1 cellular context compared by ENCODE assay signal in the genomic region with DNA sequence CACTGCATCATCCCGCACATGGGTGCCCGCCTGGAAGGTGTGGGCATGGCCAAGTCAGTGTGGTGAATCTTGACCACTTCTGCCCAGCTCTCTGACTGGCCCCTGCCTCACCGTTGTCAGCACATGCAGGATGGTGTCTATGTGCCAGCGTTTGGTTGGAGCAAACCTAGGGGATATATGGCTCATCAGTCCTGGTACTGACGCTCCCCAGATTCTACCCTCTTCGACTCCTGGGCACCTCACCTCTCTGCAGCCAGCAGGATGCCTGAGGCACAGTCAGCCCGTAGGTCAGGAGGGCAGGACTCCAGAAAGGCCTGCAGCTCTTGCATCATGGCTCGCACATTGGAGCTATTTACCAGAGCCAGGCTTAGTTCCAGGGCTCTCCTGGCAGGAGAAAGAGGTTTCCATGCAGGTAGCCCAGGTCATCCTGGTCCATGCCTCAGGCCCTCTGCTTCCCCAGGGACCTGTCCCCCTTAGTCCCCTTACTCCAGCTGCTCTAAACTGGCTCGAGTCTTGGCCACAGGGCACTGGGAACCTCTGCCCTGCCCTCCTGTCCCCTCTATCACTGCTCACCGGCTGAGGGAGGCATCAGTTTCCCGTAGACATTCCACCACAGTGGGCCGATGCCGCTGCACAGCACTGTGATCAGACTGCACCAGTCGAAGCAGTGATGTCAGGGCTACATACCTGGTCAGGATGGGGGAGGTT.
TF ChIP-seq lines count a peak whose summit lies in the region.

No MANE protein-coding gene starts in this region.

TF ChIP-seq in HepG2, 621 proteins besides CTCF, POLR2A, EP300 and RAD21 (continues in another document):
- TF ChIP-seq ZNF879 (CRISPR knock-in tag; IDR thresholded peaks at IDR 0.05) (no peak), CEBPG (CRISPR knock-in tag; IDR thresholded peaks at IDR 0.05) (0 out of 2 replicates have a peak, but pooled peaks have one; percentile 25), SIX4 (CRISPR knock-in tag; IDR thresholded peaks at IDR 0.05) (no peak), HMGXB3 (CRISPR knock-in tag; IDR thresholded peaks at IDR 0.05; ENCODE audit: borderline replicate concordance) (no peak), ZNF280B (CRISPR knock-in tag; IDR thresholded peaks at IDR 0.05; ENCODE audit: borderline replicate concordance) (0 out of 2 replicates have a peak, but pooled peaks have one; percentile 57), NONO (IDR thresholded peaks at IDR 0.05) (no peak), NONO (CRISPR knock-in tag; conservative IDR thresholded peaks at IDR 0.05) (peak; percentile 37; the same call in 1 of the 2 replicates), CEBPB (IDR thresholded peaks at IDR 0.05; ENCODE audit: borderline replicate concordance, low read depth, low read length) (peak; percentile 31; the same call in 1 of the 2 replicates), POLR2G (IDR thresholded peaks at IDR 0.05; ENCODE audit: low read depth, low read length) (peak; percentile 16; the same call in 1 of the 2 replicates), ZUFSP (CRISPR knock-in tag; IDR thresholded peaks at IDR 0.05; ENCODE audit: borderline replicate concordance) (no peak), POLR2AphosphoS5 (IDR thresholded peaks at IDR 0.05; ENCODE audit: low read depth, low read length) (peak; percentile 33), ZNF605 (CRISPR knock-in tag; IDR thresholded peaks at IDR 0.05) (0 out of 2 replicates have a peak, but pooled peaks have one; percentile 67), ZBTB4 (CRISPR knock-in tag; IDR thresholded peaks at IDR 0.05; ENCODE audit: borderline replicate concordance) (peak; percentile 15; the same call in 1 of the 2 replicates), POLR2AphosphoS2 (IDR thresholded peaks at IDR 0.05; ENCODE audit: low read depth, low read length) (no peak), ZNF788 (CRISPR knock-in tag; IDR thresholded peaks at IDR 0.05; ENCODE audit: borderline replicate concordance) (0 out of 2 replicates have a peak, but pooled peaks have one; percentile 3), RBM22 (optimal IDR thresholded peaks at IDR 0.05; ENCODE audit: low read length) (peak; percentile 68), HNRNPL (IDR thresholded peaks at IDR 0.05; ENCODE audit: low read depth, low read length) (peak; percentile 62; the same call in 1 of the 2 replicates), ZNF782 (CRISPR knock-in tag; IDR thresholded peaks at IDR 0.05; ENCODE audit: borderline replicate concordance) (0 out of 2 replicates have a peak, but pooled peaks have one; percentile 26), AGO1 (IDR thresholded peaks at IDR 0.05; ENCODE audit: low read depth, low read length, poor library complexity, severe bottlenecking) (peak; percentile 66), ZNF776 (CRISPR knock-in tag; IDR thresholded peaks at IDR 0.05) (peak; percentile 71; the same call in 1 of the 2 replicates), CREM (IDR thresholded peaks at IDR 0.05) (no peak), CREM (CRISPR knock-in tag; IDR thresholded peaks at IDR 0.05) (no peak), ZNF136 (CRISPR knock-in tag; IDR thresholded peaks at IDR 0.05; ENCODE audit: low read depth) (no peak), GATAD2A (CRISPR knock-in tag; IDR thresholded peaks at IDR 0.05) (no peak), ZNF83 (CRISPR knock-in tag; IDR thresholded peaks at IDR 0.05; ENCODE audit: borderline replicate concordance) (no peak), AGO2 (optimal IDR thresholded peaks at IDR 0.05; ENCODE audit: low read depth, low read length) (peak; percentile 94), PITX1 (CRISPR knock-in tag; IDR thresholded peaks at IDR 0.05) (0 out of 2 replicates have a peak, but pooled peaks have one; percentile 29), ELF1 (CRISPR knock-in tag; IDR thresholded peaks at IDR 0.05) (no peak), ZNF34 (CRISPR knock-in tag; IDR thresholded peaks at IDR 0.05; ENCODE audit: borderline replicate concordance) (0 out of 2 replicates have a peak, but pooled peaks have one; percentile 13), ZFYVE20 (CRISPR knock-in tag; IDR thresholded peaks at IDR 0.05; ENCODE audit: borderline replicate concordance, low read depth) (0 out of 2 replicates have a peak, but pooled peaks have one; percentile 75), SPEN (CRISPR knock-in tag; IDR thresholded peaks at IDR 0.05; ENCODE audit: low read depth) (0 out of 2 replicates have a peak, but pooled peaks have one; percentile 26), HINFP (CRISPR knock-in tag; IDR thresholded peaks at IDR 0.05; ENCODE audit: low read depth) (no peak)
- TF ChIP-seq, protein P1, sequence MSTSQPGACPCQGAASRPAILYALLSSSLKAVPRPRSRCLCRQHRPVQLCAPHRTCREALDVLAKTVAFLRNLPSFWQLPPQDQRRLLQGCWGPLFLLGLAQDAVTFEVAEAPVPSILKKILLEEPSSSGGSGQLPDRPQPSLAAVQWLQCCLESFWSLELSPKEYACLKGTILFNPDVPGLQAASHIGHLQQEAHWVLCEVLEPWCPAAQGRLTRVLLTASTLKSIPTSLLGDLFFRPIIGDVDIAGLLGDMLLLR (CRISPR knock-in tag; IDR thresholded peaks at IDR 0.05), result 0 out of 2 replicates have a peak, but pooled peaks have one; percentile 61
- TF ChIP-seq, protein P2, sequence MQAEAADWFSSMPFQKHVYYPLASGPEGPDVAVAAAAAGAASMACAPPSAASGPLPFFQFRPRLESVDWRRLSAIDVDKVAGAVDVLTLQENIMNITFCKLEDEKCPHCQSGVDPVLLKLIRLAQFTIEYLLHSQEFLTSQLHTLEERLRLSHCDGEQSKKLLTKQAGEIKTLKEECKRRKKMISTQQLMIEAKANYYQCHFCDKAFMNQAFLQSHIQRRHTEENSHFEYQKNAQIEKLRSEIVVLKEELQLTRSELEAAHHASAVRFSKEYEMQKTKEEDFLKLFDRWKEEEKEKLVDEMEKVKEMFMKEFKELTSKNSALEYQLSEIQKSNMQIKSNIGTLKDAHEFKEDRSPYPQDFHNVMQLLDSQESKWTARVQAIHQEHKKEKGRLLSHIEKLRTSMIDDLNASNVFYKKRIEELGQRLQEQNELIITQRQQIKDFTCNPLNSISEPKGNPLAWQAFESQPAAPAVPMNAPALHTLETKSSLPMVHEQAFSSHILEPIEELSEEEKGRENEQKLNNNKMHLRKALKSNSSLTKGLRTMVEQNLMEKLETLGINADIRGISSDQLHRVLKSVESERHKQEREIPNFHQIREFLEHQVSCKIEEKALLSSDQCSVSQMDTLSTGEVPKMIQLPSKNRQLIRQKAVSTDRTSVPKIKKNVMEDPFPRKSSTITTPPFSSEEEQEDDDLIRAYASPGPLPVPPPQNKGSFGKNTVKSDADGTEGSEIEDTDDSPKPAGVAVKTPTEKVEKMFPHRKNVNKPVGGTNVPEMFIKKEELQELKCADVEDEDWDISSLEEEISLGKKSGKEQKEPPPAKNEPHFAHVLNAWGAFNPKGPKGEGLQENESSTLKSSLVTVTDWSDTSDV (CRISPR knock-in tag; IDR thresholded peaks at IDR 0.05), result peak; percentile 70; the same call in 1 of the 2 replicates
- TF ChIP-seq, protein P3, sequence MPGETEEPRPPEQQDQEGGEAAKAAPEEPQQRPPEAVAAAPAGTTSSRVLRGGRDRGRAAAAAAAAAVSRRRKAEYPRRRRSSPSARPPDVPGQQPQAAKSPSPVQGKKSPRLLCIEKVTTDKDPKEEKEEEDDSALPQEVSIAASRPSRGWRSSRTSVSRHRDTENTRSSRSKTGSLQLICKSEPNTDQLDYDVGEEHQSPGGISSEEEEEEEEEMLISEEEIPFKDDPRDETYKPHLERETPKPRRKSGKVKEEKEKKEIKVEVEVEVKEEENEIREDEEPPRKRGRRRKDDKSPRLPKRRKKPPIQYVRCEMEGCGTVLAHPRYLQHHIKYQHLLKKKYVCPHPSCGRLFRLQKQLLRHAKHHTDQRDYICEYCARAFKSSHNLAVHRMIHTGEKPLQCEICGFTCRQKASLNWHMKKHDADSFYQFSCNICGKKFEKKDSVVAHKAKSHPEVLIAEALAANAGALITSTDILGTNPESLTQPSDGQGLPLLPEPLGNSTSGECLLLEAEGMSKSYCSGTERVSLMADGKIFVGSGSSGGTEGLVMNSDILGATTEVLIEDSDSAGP (CRISPR knock-in tag; IDR thresholded peaks at IDR 0.05; ENCODE audit: borderline replicate concordance), result 0 out of 2 replicates have a peak, but pooled peaks have one; percentile 6
- TF ChIP-seq, protein P4, sequence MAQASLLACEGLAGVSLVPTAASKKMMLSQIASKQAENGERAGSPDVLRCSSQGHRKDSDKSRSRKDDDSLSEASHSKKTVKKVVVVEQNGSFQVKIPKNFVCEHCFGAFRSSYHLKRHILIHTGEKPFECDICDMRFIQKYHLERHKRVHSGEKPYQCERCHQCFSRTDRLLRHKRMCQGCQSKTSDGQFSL (CRISPR knock-in tag; IDR thresholded peaks at IDR 0.05), result no peak
